ENCODE assay signal across 8 cellular contexts in the genomic region with DNA sequence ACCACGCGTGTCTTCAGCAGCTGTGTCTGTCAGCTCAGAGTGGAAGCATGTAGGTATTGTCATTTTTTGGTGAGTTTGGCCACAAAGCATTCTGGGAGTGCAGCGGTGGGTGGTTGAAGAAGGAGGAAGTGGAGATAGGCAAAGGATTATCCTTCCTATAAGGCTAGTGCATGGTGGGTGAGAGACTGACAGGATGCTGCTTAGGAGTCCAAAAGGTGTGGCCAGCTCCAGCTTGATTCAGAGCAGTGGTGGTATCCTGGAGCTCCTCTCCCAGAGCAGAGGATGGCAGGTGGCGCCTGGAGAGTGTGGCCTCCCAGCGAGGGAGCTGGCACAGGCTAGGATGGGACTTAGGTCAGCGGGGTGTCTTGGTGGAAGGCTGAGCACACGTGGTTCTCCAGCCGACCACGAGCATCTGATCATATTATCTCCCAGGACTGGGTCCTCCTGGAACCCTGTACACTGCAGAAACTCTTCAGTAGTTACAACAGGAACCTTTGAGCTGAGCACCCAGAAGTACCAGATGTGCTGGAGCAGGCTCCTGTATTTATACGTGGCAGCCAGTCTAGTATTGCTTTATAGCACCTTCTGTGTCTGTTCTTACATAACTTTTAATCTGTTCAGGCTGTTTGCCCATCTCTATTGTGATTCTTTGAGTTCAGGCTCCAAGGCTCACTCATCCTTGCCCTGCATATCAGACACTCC. TPM values are rescaled to one million over a fixed set of nuclear protein-coding genes. Genes with fewer than 3 reads are reported as not detected.
A peak's percentile ranks its signal among the peaks of the same experiment; 100 is the strongest.
DNase-seq lines count a peak whose midpoint lies in the region; ATAC-seq and TF ChIP-seq lines count a peak whose summit lies in the region.

No MANE protein-coding gene starts in this region.

- DNase-seq in CD14-positive monocyte (ENCODE audit: low spot score): peak; percentile 54
- peak; percentile 28 for DNase-seq in GM19238 (ENCODE audit: insufficient read length, low spot score)
- peak; percentile 63 for DNase-seq in OCI-LY7 (ENCODE audit: low spot score)
- peak in 12 of 61 donors; percentile 8 to 53 (median 20) for DNase-seq in caudate nucleus (lab: John Stamatoyannopoulos, UW)
- DNase-seq in ureter (ENCODE audit: low spot score): no peak
- no peak for DNase-seq in HEK293T (ENCODE audit: extremely low spot score)

- H3K36me3 Mint-ChIP-seq in CD14-positive monocyte (peaks cover 17 to 24% of the 10 kb centered on the region in 2 donors), nephron (ENCODE audit: low read depth) (peaks cover 22% of the 10 kb centered on the region)

- CTCF ChIA-PET in OCI-LY7 (lab: Charles Lee; ENCODE audit: unreplicated experiment) (no interaction called here), HEK293T (lab: Yijun Ruan, JAX) (interaction anchor here (0.5 to 1.9 kb wide), 14 partner anchors 8 to 712 kb away, joined by 3 to 9 read pairs (median 3); a partner anchor contains a TSS)

- TF ChIP-seq CTCF in CD14-positive monocyte (IDR thresholded peaks at IDR 0.05) (no peak), OCI-LY7 (conservative IDR thresholded peaks at IDR 0.05; ENCODE audit: low read length) (no peak), nephron (IDR thresholded peaks at IDR 0.05; ENCODE audit: unreplicated experiment in 3 of 3) (no peak)

- peaks cover 17% of the 10 kb centered on the region for H3K4me1 ChIP-seq in OCI-LY7 (ENCODE audit: insufficient read depth, low read length, poor library complexity, severe bottlenecking)

- H3K9me3 Mint-ChIP-seq in CD14-positive monocyte (no peaks in the 10 kb centered on the region), nephron (no peaks in the 10 kb centered on the region)

- H3K79me2 ChIP-seq in OCI-LY7 (ENCODE audit: insufficient read depth, low read depth, low read length): peaks cover 65% of the 10 kb centered on the region

- BruUV-seq in OCI-LY7 (replicated peaks; lab: Mats Ljungman, UMichigan): no TSS peak

- H3K4me2 ChIP-seq in OCI-LY7 (ENCODE audit: low read length): peak overlapping the region; percentile 39; the same call in 1 of the 2 replicates

- H3K4me1 Mint-ChIP-seq in CD14-positive monocyte (peaks cover 95% of the 10 kb centered on the region), nephron (peaks cover 61% of the 10 kb centered on the region)

- no peak overlapping the region for H3K4me3 Mint-ChIP-seq in CD14-positive monocyte
- no peak overlapping the region for H3K4me3 Mint-ChIP-seq in nephron

- H3K27ac ChIP-seq in OCI-LY7 (ENCODE audit: low read depth, low read length, poor library complexity, severe bottlenecking) (peak overlapping the region; percentile 40), caudate nucleus (ENCODE audit: low read depth, low read length) (peak overlapping the region; percentile 2)

- H4K20me1 ChIP-seq in OCI-LY7 (ENCODE audit: insufficient read depth, low read length): peaks cover 20% of the 10 kb centered on the region

- H3K27me3 Mint-ChIP-seq in CD14-positive monocyte (ENCODE audit: low read depth in 3 of 3) (peaks cover 0 to 6% (median 0%) of the 10 kb centered on the region in 3 donors), nephron (ENCODE audit: low read depth) (no peaks in the 10 kb centered on the region)

- no peaks in the 10 kb centered on the region for H3K9me2 ChIP-seq in OCI-LY7 (ENCODE audit: insufficient read depth, low read length)

- ATAC-seq in HG02678 (IDR thresholded peaks at IDR 0.05; ENCODE audit: unreplicated experiment): no peak

- peak overlapping the region in 6 of 7 donors; percentile 70 to 91 (median 80) for H3K27ac Mint-ChIP-seq in CD14-positive monocyte
- peak overlapping the region; percentile 79 to 86 (median 86) for H3K27ac Mint-ChIP-seq in nephron

- H2AFZ ChIP-seq in OCI-LY7 (ENCODE audit: low read length): no peak overlapping the region

- peaks cover 31% of the 10 kb centered on the region for H3K36me3 ChIP-seq in OCI-LY7 (ENCODE audit: insufficient read depth, low read length)

- intact Hi-C loops in CD14-positive monocyte (cut with micrococcal nuclease) (loop anchor here in 1 of 2 donors (2.0 kb wide), 1 partner anchor 15 kb away; no protein-coding TSS in a partner anchor), OCI-LY7 (cut with micrococcal nuclease; ENCODE audit: unreplicated experiment) (loop anchor here (10.0 kb wide), 1 partner anchor 213 kb away; no protein-coding TSS in a partner anchor)

- POLR2A ChIA-PET in OCI-LY7 (lab: Charles Lee): interaction anchor here (0.5 to 1.1 kb wide), 4 partner anchors 8 to 124 kb away, joined by 3 to 4 read pairs (median 3); no protein-coding TSS in a partner anchor
- POLR2A ChIA-PET in HEK293T (lab: Yijun Ruan, JAX): interaction anchor here (0.8 to 1.0 kb wide), 2 partner anchors 30 to 75 kb away, joined by 3 read pairs; a partner anchor contains a TSS

- no peak overlapping the region for H3K4me3 ChIP-seq in OCI-LY7 (ENCODE audit: low read depth, low read length, poor library complexity, severe bottlenecking)

- no peaks in the 10 kb centered on the region for H3K9me3 ChIP-seq in OCI-LY7 (ENCODE audit: low read length)

TF ChIP-seq in HEK293T, 16 proteins besides CTCF, POLR2A, EP300 and RAD21:
- TF ChIP-seq FOXA1 (IDR thresholded peaks at IDR 0.05): no peak

RNA-seq across cellular contexts. Expression of a gene that starts 29.6 kb away (rescaled TPM):
- polyA plus RNA-seq in CD14-positive monocyte: 1 to 10 TPM; 2.2 to 2.7 TPM
- total RNA-seq in OCI-LY7 (2014; rRNA removed; shearing (Covaris generic)): 12.1 and 17.0 TPM in 2 replicates
- total RNA-seq in OCI-LY7 (2022): 27.4 and 31.4 TPM in 2 replicates
- 37.7 TPM for total RNA-seq in ureter

RNA-seq across cellular contexts. Expression of a gene that starts 31.6 kb away (rescaled TPM):
- polyA plus RNA-seq in CD14-positive monocyte: under 1 TPM; 0.65 to 0.69 TPM
- total RNA-seq in OCI-LY7 (2014; rRNA removed; shearing (Covaris generic)): 0.44 and 1.3 TPM in 2 replicates
- total RNA-seq in OCI-LY7 (2022) (4.0 and 4.5 TPM in 2 replicates), ureter (13.7 TPM)

RNA-seq across cellular contexts. Expression of a gene that starts 44.4 kb away (rescaled TPM):
- polyA plus RNA-seq in CD14-positive monocyte: 10 to 100 TPM; 12.4 to 14.3 TPM
- total RNA-seq in OCI-LY7 (2014; rRNA removed; shearing (Covaris generic)): 58.8 and 61.1 TPM in 2 replicates
- total RNA-seq in OCI-LY7 (2022) (90.2 and 96.5 TPM in 2 replicates), ureter (93.8 TPM)

RNA-seq across cellular contexts. Expression of a gene that starts 58.5 kb away (rescaled TPM):
- polyA plus RNA-seq in CD14-positive monocyte: 100 to 1,000 TPM; 275 to 312 TPM
- total RNA-seq in OCI-LY7 (2014; rRNA removed; shearing (Covaris generic)): 44.4 and 58.5 TPM in 2 replicates
- total RNA-seq in OCI-LY7 (2022) (68.3 and 81.1 TPM in 2 replicates), ureter (265 TPM)

Comparison
In these comparisons a context has a peak if more than half of its experiments do, and no peak if none do; other contexts are left out.
1. DNase-seq: peak in CD14-positive monocyte (single experiment), GM19238 (single experiment) and OCI-LY7 (single experiment); none in ureter (single experiment) and HEK293T (single experiment).